Comparison of ENCODE assay signal across 17 cellular contexts in genomic region chr7:896346-897075, GRCh38. TPM values are rescaled to one million over a fixed set of nuclear protein-coding genes. Genes with fewer than 3 reads are reported as not detected.
DNase-seq lines count a peak whose midpoint lies in the region; ATAC-seq and TF ChIP-seq lines count a peak whose summit lies in the region.
"Had no signal": no experiment of that assay in that cellular context is flagged by ENCODE, and none has a peak within 500 bp of the region (broad histone marks: within the 10 kb centered on the region; RNA-seq: fewer than 3 reads in every experiment).

No MANE protein-coding gene starts in this region.

- peak overlapping the region; percentile 59 for H3K27ac Mint-ChIP-seq in central memory CD8-positive, alpha-beta T cell (ENCODE audit: low read depth)
- H3K27ac Mint-ChIP-seq in nephron progenitor cell: peak overlapping the region; percentile 52
- no peak overlapping the region for H3K27ac Mint-ChIP-seq in activated CD8-positive, alpha-beta memory T cell treated with anti-CD3 and anti-CD28 coated beads, Interleukin-2, amount 10 ng/mL, durations not matched to agents 7 days and 5 days

- in situ Hi-C loops in GM18951 (cut with MboI; ENCODE audit: low sequenced_read_pairs, unreplicated experiment): no loop called here

- DNase-seq in BE2C: peak; percentile 16
- DNase-seq in central memory CD8-positive, alpha-beta T cell (ENCODE audit: low spot score in 2 of 2): no peak
- DNase-seq in nephron progenitor cell: no peak
- DNase-seq in NCI-H774 (lab: John Stamatoyannopoulos, UW): no peak
- DNase-seq in activated CD8-positive, alpha-beta memory T cell treated with anti-CD3 and anti-CD28 coated beads, Interleukin-2, amount 10 ng/mL, durations not matched to agents 7 days and 5 days: no peak
- DNase-seq: DMS153, HCEC 1CT, Karpas-422, MG63, NCI-H1105, NCI-H1694, NCI-H2227 treated with DMSO at 0.1 percent for 48 hours, NCI-H524, SIG-M5 had no signal

- H3K4me1 ChIP-seq in BE2C: peaks cover 13% of the 10 kb centered on the region

- H3K27me3 Mint-ChIP-seq in central memory CD8-positive, alpha-beta T cell: no peaks in the 10 kb centered on the region
- peaks cover 3% of the 10 kb centered on the region for H3K27me3 Mint-ChIP-seq in nephron progenitor cell (ENCODE audit: low read depth, poor library complexity)
- no peaks in the 10 kb centered on the region for H3K27me3 Mint-ChIP-seq in activated CD8-positive, alpha-beta memory T cell treated with anti-CD3 and anti-CD28 coated beads, Interleukin-2, amount 10 ng/mL, durations not matched to agents 7 days and 5 days

- peaks cover 38% of the 10 kb centered on the region for H3K36me3 Mint-ChIP-seq in central memory CD8-positive, alpha-beta T cell (ENCODE audit: insufficient read depth)
- H3K36me3 Mint-ChIP-seq in nephron progenitor cell (ENCODE audit: low read depth): peaks cover 23% of the 10 kb centered on the region
- peaks cover 33% of the 10 kb centered on the region for H3K36me3 Mint-ChIP-seq in activated CD8-positive, alpha-beta memory T cell treated with anti-CD3 and anti-CD28 coated beads, Interleukin-2, amount 10 ng/mL, durations not matched to agents 7 days and 5 days

- CTCF ChIA-PET in activated CD8-positive, alpha-beta memory T cell treated with anti-CD3 and anti-CD28 coated beads, Interleukin-2, amount 10 ng/mL, durations not matched to agents 7 days and 5 days (lab: Charles Lee): no interaction called here

- no peak overlapping the region for H3K4me3 Mint-ChIP-seq in central memory CD8-positive, alpha-beta T cell
- no peak overlapping the region for H3K4me3 Mint-ChIP-seq in nephron progenitor cell
- no peak overlapping the region for H3K4me3 Mint-ChIP-seq in activated CD8-positive, alpha-beta memory T cell treated with anti-CD3 and anti-CD28 coated beads, Interleukin-2, amount 10 ng/mL, durations not matched to agents 7 days and 5 days

- H3K27me3 ChIP-seq in BE2C: no peaks in the 10 kb centered on the region
- H3K27me3 ChIP-seq: MG63 had no signal

- H3K4me3 ChIP-seq in BE2C (ENCODE audit: low read depth, low read length): no peak overlapping the region
- H3K4me3 ChIP-seq: MG63 had no signal

- peaks cover 10% of the 10 kb centered on the region for H3K4me1 Mint-ChIP-seq in central memory CD8-positive, alpha-beta T cell
- peaks cover 5% of the 10 kb centered on the region for H3K4me1 Mint-ChIP-seq in nephron progenitor cell
- H3K4me1 Mint-ChIP-seq in activated CD8-positive, alpha-beta memory T cell treated with anti-CD3 and anti-CD28 coated beads, Interleukin-2, amount 10 ng/mL, durations not matched to agents 7 days and 5 days: no peaks in the 10 kb centered on the region

- no peaks in the 10 kb centered on the region for H3K9me3 Mint-ChIP-seq in central memory CD8-positive, alpha-beta T cell
- H3K9me3 Mint-ChIP-seq in nephron progenitor cell: no peaks in the 10 kb centered on the region
- no peaks in the 10 kb centered on the region for H3K9me3 Mint-ChIP-seq in activated CD8-positive, alpha-beta memory T cell treated with anti-CD3 and anti-CD28 coated beads, Interleukin-2, amount 10 ng/mL, durations not matched to agents 7 days and 5 days (ENCODE audit: low read depth)

- no peak for ATAC-seq in central memory CD8-positive, alpha-beta T cell (replicated peaks; ENCODE audit: extremely low read depth, poor library complexity, severe bottlenecking)
- ATAC-seq in HG03469 (IDR thresholded peaks at IDR 0.05; ENCODE audit: unreplicated experiment): no peak
- ATAC-seq in HG02759 (IDR thresholded peaks at IDR 0.05; ENCODE audit: unreplicated experiment): no peak
- no peak for ATAC-seq in activated CD8-positive, alpha-beta memory T cell treated with anti-CD3 and anti-CD28 coated beads, Interleukin-2, amount 10 ng/mL, durations not matched to agents 7 days and 5 days

- H3K9me3 ChIP-seq in BE2C: no peaks in the 10 kb centered on the region; the same call in 1 of the 2 replicates
- H3K9me3 ChIP-seq: MG63 had no signal

- TF ChIP-seq CTCF in BE2C (IDR thresholded peaks at IDR 0.05; ENCODE audit: low read depth, low read length) (no peak), nephron progenitor cell (IDR thresholded peaks at IDR 0.05) (no peak)

- peaks cover 55% of the 10 kb centered on the region for H3K36me3 ChIP-seq in BE2C
- H3K36me3 ChIP-seq: MG63 had no signal

- TF ChIP-seq POLR2A in GM18951 (IDR thresholded peaks at IDR 0.05; ENCODE audit: extremely low read depth, insufficient read depth, insufficient read length): peak; percentile 15

RNA-seq across cellular contexts. Expression of gene GET4, which starts 20.2 kb away (rescaled TPM):
- 190 TPM for polyA plus RNA-seq in BE2C (2012; ENCODE audit: insufficient read depth, insufficient read length, low read depth)
- 10 to 100 TPM; 38.0 to 39.2 TPM for total RNA-seq in activated CD8-positive, alpha-beta memory T cell treated with anti-CD3 and anti-CD28 coated beads, Interleukin-2, amount 10 ng/mL, durations not matched to agents 7 days and 5 days

RNA-seq across cellular contexts. Expression of gene ADAP1, which starts 58.0 kb away (rescaled TPM):
- 37.8 TPM for polyA plus RNA-seq in BE2C (2012; ENCODE audit: insufficient read depth, insufficient read length, low read depth)
- 10 to 100 TPM; 12.4 to 30.8 TPM for total RNA-seq in activated CD8-positive, alpha-beta memory T cell treated with anti-CD3 and anti-CD28 coated beads, Interleukin-2, amount 10 ng/mL, durations not matched to agents 7 days and 5 days
